In the genomic region with DNA sequence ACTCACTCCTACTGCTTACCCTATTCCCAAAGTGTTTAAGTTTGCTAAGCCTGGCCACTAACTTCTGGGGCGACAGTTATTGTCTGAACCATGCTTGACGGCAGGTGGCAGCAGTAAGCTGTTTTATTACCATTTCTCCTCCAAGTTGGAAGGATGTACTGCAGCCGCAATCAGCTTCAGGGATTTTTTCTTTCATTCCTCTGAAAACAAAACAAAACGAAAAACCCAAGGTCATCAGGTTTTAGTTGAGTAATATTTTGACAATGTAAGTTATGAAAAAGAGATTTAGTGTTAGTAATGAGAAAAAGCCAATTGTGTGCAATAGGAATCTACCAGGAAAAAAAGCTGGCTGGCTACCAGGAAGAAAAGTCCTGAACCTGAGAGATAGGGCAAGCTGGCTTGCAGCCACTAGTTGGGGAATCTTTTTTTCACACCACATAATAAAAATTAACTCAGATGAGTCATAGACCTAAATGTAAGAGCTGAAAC, we compare ENCODE assay signal across 8 cellular contexts. TPM values are rescaled to one million over a fixed set of nuclear protein-coding genes. Genes with fewer than 3 reads are reported as not detected.
A peak's percentile ranks its signal among the peaks of the same experiment; 100 is the strongest.
DNase-seq lines count a peak whose midpoint lies in the region; ATAC-seq and TF ChIP-seq lines count a peak whose summit lies in the region.

No MANE protein-coding gene starts in this region.

- H3K27me3 ChIP-seq in BJ (ENCODE audit: control insufficient read depth, insufficient read depth, low read length) = no peaks in the 10 kb centered on the region
- peaks cover 0 to 24% of the 10 kb centered on the region in 2 donors for H3K27me3 ChIP-seq in tibial nerve

- H3K27ac ChIP-seq in tibial nerve = no peak overlapping the region

- H3K36me3 ChIP-seq in BJ (ENCODE audit: control insufficient read depth, insufficient read depth, low read length) (no peaks in the 10 kb centered on the region), tibial nerve (no peaks in the 10 kb centered on the region)

- H3K4me3 ChIP-seq in BJ (ENCODE audit: low read depth, low read length) (no peak overlapping the region), tibial nerve (no peak overlapping the region)

- intact Hi-C loops in natural killer cell (cut with micrococcal nuclease) = loop anchor here (1.0 to 10.0 kb wide), 2 partner anchors 96 to 430 kb away; no protein-coding TSS in a partner anchor

- CTCF ChIA-PET in BJ (lab: Yijun Ruan, JAX) = interaction anchor here (0.7 to 2.2 kb wide), 12 partner anchors 10 to 426 kb away, joined by 3 to 19 read pairs (median 6); a partner anchor contains a TSS

- H3K4me1 ChIP-seq in tibial nerve = no peaks in the 10 kb centered on the region

- DNase-seq in BJ (ENCODE audit: low read depth) (peak; percentile 56), NCI-H2227 treated with DMSO at 0.1 percent for 48 hours (lab: John Stamatoyannopoulos, UW) (peak; percentile 34), natural killer cell (no peak), tibial nerve (ENCODE audit: low spot score in 2 of 2) (peak; percentile 26 to 71)
- peak in 2 of 3 experiments; percentile 6 to 9 for DNase-seq in activated CD8-positive, alpha-beta memory T cell treated with anti-CD3 and anti-CD28 coated beads for 48 hours (ENCODE audit: low read depth in 2 of 3, low spot score in 2 of 3)

- ATAC-seq in GM18519 (IDR thresholded peaks at IDR 0.05; ENCODE audit: low FRiP score, unreplicated experiment) (peak; percentile 71), HG03064 (IDR thresholded peaks at IDR 0.05; ENCODE audit: low read depth, unreplicated experiment) (peak; percentile 85), esophagus mucosa (peak; percentile 60), natural killer cell (peak in 2 of 3 donors; percentile 58 to 69)

- POLR2A ChIA-PET in BJ (lab: Charles Lee) = interaction anchor here (1.0 kb wide), 1 partner anchor 158 kb away, joined by 13 read pairs; no protein-coding TSS in a partner anchor

- H3K4me3 Mint-ChIP-seq in natural killer cell = no peak overlapping the region

- no peaks in the 10 kb centered on the region for H3K4me1 Mint-ChIP-seq in natural killer cell

- H3K27ac Mint-ChIP-seq in natural killer cell = no peak overlapping the region

- H3K27me3 Mint-ChIP-seq in natural killer cell (ENCODE audit: low read depth in 2 of 2) = peaks cover 5 to 52% of the 10 kb centered on the region in 2 donors

- 0 to 1% methylated on average over 4 of the region's 4 CpGs for WGBS in tibial nerve, 2 donors

- no peaks in the 10 kb centered on the region for H3K9me3 Mint-ChIP-seq in natural killer cell

- no peaks in the 10 kb centered on the region for H3K36me3 Mint-ChIP-seq in natural killer cell

- TF ChIP-seq CTCF in BJ (IDR thresholded peaks at IDR 0.05; ENCODE audit: insufficient read depth, low read depth, low read length) = peak; percentile 62
- peak; percentile 56 for TF ChIP-seq CTCF in natural killer cell (IDR thresholded peaks at IDR 0.05)
- peak; percentile 31 to 65 (median 65) for TF ChIP-seq CTCF in tibial nerve (IDR thresholded peaks at IDR 0.05)

- TF ChIP-seq POLR2A in tibial nerve (IDR thresholded peaks at IDR 0.05) = no peak

- H3K9me3 ChIP-seq in tibial nerve = no peaks in the 10 kb centered on the region

- no peak for TF ChIP-seq EP300 in tibial nerve (IDR thresholded peaks at IDR 0.05)

RNA-seq across cellular contexts. Expression of a gene that starts 13.2 kb away (rescaled TPM):
- 0.39 and 0.82 TPM in 2 replicates for polyA plus RNA-seq in BJ (2011; rRNA removed)
- polyA minus RNA-seq in BJ (2011; rRNA and poly(A)+ RNA removed) = 0.43 and 0.46 TPM in 2 replicates
- total RNA-seq in esophagus mucosa (0.16 TPM), natural killer cell (under 1 TPM; 0.45 to 0.64 (median 0.50) TPM), tibial nerve (1 to 10 TPM; 2.3 to 4.8 (median 3.0) TPM)
